ENCODE assay signal across 1 cellular context in the genomic region with DNA sequence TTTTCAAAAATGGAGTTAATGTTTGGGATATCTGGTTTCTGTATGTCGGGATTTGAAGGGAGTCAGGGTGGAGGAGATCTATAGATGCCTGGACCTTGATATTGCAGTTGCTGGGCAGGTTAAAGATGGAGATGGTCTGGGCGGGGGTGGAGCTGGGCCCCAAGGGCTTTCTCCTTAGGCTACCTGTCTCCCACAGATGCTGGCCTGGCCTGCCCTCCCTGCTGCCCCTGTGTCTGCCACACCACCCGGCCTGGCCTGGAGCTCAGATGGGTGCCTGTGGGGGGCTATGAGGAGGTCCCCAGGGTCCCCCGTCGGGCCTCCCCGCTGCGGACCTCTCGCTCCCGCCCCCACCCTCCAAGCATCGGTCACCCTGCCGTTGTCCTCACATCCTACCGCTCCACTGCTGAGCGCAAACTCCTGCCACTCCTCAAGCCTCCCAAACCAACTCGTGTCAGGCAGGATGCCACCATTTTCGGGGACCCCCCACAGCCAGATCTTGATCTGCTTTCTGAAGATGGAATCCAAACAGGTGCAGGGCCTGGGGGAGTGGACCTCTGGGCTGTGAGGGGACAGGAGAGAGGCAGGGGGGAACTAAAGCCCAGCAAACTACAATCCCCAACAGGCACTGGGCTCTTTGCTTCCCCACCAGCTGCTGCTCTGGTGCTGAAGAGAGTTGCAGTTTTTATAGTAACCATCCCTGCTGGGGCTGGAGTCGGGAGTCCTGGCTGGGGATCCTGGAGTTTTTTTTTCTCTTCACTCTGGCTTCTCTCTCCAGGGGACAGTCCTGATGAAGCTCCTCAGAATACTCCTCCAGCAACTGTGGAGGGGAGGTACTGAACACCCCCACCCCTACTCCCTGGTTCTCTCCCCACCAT.
TF ChIP-seq lines count a peak whose summit lies in the region.

No MANE protein-coding gene starts in this region.

TF ChIP-seq in H1, 55 proteins besides CTCF, POLR2A, EP300 and RAD21:
- TF ChIP-seq SIX5 (IDR thresholded peaks at IDR 0.05; ENCODE audit: low read depth, low read length) (peak; percentile 34; the same call in 1 of the 2 replicates), EGR1 (IDR thresholded peaks at IDR 0.05; ENCODE audit: borderline replicate concordance, low read depth, low read length) (no peak)
